In genomic region chr11:71454470-71455113, GRCh38 we compare ENCODE assay signal across 8 cellular contexts. TPM values are rescaled to one million over a fixed set of nuclear protein-coding genes. Genes with fewer than 3 reads are reported as not detected.
DNase-seq lines count a peak whose midpoint lies in the region; ATAC-seq and TF ChIP-seq lines count a peak whose summit lies in the region.

No MANE protein-coding gene starts in this region.

- peak; percentile 34 for ATAC-seq in CD4-positive, alpha-beta T cell (ENCODE audit: poor library complexity)
- no peak for ATAC-seq in HCT116
- no peak for ATAC-seq in right lobe of liver
- no peak for ATAC-seq in GM21786 (IDR thresholded peaks at IDR 0.05; ENCODE audit: unreplicated experiment)
- ATAC-seq in HG02970 (IDR thresholded peaks at IDR 0.05; ENCODE audit: low FRiP score, unreplicated experiment): no peak

- H3K9me3 ChIP-seq in CD4-positive, alpha-beta T cell (ENCODE audit: control insufficient read depth, low read length): no peaks in the 10 kb centered on the region
- no peaks in the 10 kb centered on the region for H3K9me3 ChIP-seq in HCT116 (ENCODE audit: control insufficient read depth in 1 of 2, insufficient read depth in 1 of 2, low read depth in 1 of 2, low read length in 2 of 2)
- no peaks in the 10 kb centered on the region for H3K9me3 ChIP-seq in right lobe of liver

- no peak overlapping the region for H3K27ac ChIP-seq in CD4-positive, alpha-beta T cell (ENCODE audit: low read depth, low read length)
- H3K27ac ChIP-seq in HCT116 (ENCODE audit: low read depth, low read length) (no peak overlapping the region), right lobe of liver (peak overlapping the region in 1 of 3 donors; percentile 85)

- peak; percentile 55; the same call in 1 of the 2 replicates for TF ChIP-seq RAD21 in HCT116 (IDR thresholded peaks at IDR 0.05; ENCODE audit: low read depth)

- no peaks in the 10 kb centered on the region for H3K9me3 Mint-ChIP-seq in CD4-positive, alpha-beta T cell
- no peaks in the 10 kb centered on the region for H3K9me3 Mint-ChIP-seq in activated T-cell treated with anti-CD3 and anti-CD28 coated beads, Interleukin-2, amount 50 U/mL, for 24 hours

- RAD21 ChIA-PET in HCT116 (lab: Charles Lee; ENCODE audit: low non-redundant PET in 1 of 2, low total read pairs in 2 of 2, uncharacterized antibody in 2 of 2, unreplicated experiment in 2 of 2): no interaction called here

- no peaks in the 10 kb centered on the region for H3K27me3 ChIP-seq in CD4-positive, alpha-beta T cell (ENCODE audit: control insufficient read depth, insufficient read depth, low read length)
- H3K27me3 ChIP-seq in HCT116 (ENCODE audit: insufficient read depth, low read length): no peaks in the 10 kb centered on the region
- H3K27me3 ChIP-seq in right lobe of liver: no peaks in the 10 kb centered on the region

- H3K36me3 ChIP-seq in HCT116 (ENCODE audit: control insufficient read depth in 1 of 2, insufficient read depth in 2 of 2, low read length in 2 of 2) (peaks cover 28 to 31% of the 10 kb centered on the region in 2 experiments; a peak in 3 of 4 replicates), right lobe of liver (peaks cover 0 to 40% (median 14%) of the 10 kb centered on the region in 4 donors)

- H3K4me3 ChIP-seq in HCT116 (replicated peaks in 1 of 2; ENCODE audit: low read depth in 1 of 2, low read length in 2 of 2): no peak overlapping the region
- H3K4me3 ChIP-seq in right lobe of liver: peak overlapping the region in 1 of 3 donors; percentile 66

- 55% methylated on average over 6 of the region's 7 CpGs for WGBS in right lobe of liver (ENCODE audit: insufficient coverage, low coverage, low lambda C conversion rate, missing lambda C conversion rate)

- no peak overlapping the region for H3K9ac ChIP-seq in HCT116 (ENCODE audit: low read length)

- TF ChIP-seq POLR2A in HCT116 (IDR thresholded peaks at IDR 0.05; ENCODE audit: borderline replicate concordance, extremely low read depth, insufficient read depth, insufficient read length) (no peak), right lobe of liver (IDR thresholded peaks at IDR 0.05) (no peak)

- peaks cover 35% of the 10 kb centered on the region for H3K79me2 ChIP-seq in HCT116 (ENCODE audit: insufficient read depth, low read length)

- no peaks in the 10 kb centered on the region for H3K27me3 Mint-ChIP-seq in CD4-positive, alpha-beta T cell
- no peaks in the 10 kb centered on the region for H3K27me3 Mint-ChIP-seq in activated T-cell treated with anti-CD3 and anti-CD28 coated beads, Interleukin-2, amount 50 U/mL, for 24 hours

- peak overlapping the region; percentile 95 for H3K27ac Mint-ChIP-seq in CD4-positive, alpha-beta T cell
- H3K27ac Mint-ChIP-seq in activated T-cell treated with anti-CD3 and anti-CD28 coated beads, Interleukin-2, amount 50 U/mL, for 24 hours: peak overlapping the region; percentile 40

- peaks cover 56% of the 10 kb centered on the region for H3K36me3 Mint-ChIP-seq in CD4-positive, alpha-beta T cell (ENCODE audit: low read depth)
- peaks cover 68% of the 10 kb centered on the region for H3K36me3 Mint-ChIP-seq in activated T-cell treated with anti-CD3 and anti-CD28 coated beads, Interleukin-2, amount 50 U/mL, for 24 hours (ENCODE audit: low read depth)

- intact Hi-C loops in CD4-positive, alpha-beta T cell (cut with DNase I, micrococcal nuclease): loop anchor here (1.0 to 10.0 kb wide), 5 partner anchors 338 to 1252 kb away; partner anchors contain the start of genes CTTN (in 1 of the 2), FADD (in 1 of the 2) and INPPL1 (in 1 of the 2)
- intact Hi-C loops in HCT116 (cut with micrococcal nuclease): no loop called here
- intact Hi-C loops in right lobe of liver (cut with DNase I): no loop called here

- peak; percentile 60 for TF ChIP-seq CTCF in CD4-positive, alpha-beta T cell (IDR thresholded peaks at IDR 0.05)
- peak; percentile 21 to 45 (median 22); a peak in 3 of 6 replicates for TF ChIP-seq CTCF in HCT116 (IDR thresholded peaks at IDR 0.05 in 2 of 3, conservative IDR thresholded peaks at IDR 0.05 in 1 of 3; ENCODE audit: borderline replicate concordance in 1 of 3, insufficient read depth in 1 of 3, low read depth in 2 of 3, low read length in 2 of 3)
- TF ChIP-seq CTCF in right lobe of liver (IDR thresholded peaks at IDR 0.05): peak; percentile 20 to 44 (median 33)

- H3K4me3 Mint-ChIP-seq in CD4-positive, alpha-beta T cell: peak overlapping the region; percentile 87
- peak overlapping the region; percentile 90 for H3K4me3 Mint-ChIP-seq in activated T-cell treated with anti-CD3 and anti-CD28 coated beads, Interleukin-2, amount 50 U/mL, for 24 hours

- CTCF ChIA-PET in CD4-positive, alpha-beta T cell (lab: Charles Lee): interaction anchor here (1.4 kb wide), 1 partner anchor 640 kb away, joined by 4 read pairs; no protein-coding TSS in a partner anchor
- CTCF ChIA-PET in HCT116 (lab: Charles Lee): no interaction called here

- H2AFZ ChIP-seq in HCT116 (ENCODE audit: low read depth, low read length, poor library complexity, severe bottlenecking): no peak overlapping the region

- POLR2A ChIA-PET in CD4-positive, alpha-beta T cell (lab: Charles Lee): no interaction called here
- POLR2A ChIA-PET in HCT116 (lab: Charles Lee): no interaction called here

- BruUV-seq in HCT116 (replicated peaks; lab: Mats Ljungman, UMichigan): no TSS peak

- H3K4me1 ChIP-seq in HCT116 (ENCODE audit: control insufficient read depth in 1 of 2, insufficient read depth in 2 of 2, low read length in 2 of 2) (peaks cover 7 to 15% of the 10 kb centered on the region in 2 experiments; a peak in 2 of 4 replicates), right lobe of liver (peaks cover 3 to 34% (median 15%) of the 10 kb centered on the region in 4 donors)

- peaks cover 52% of the 10 kb centered on the region for H3K4me1 Mint-ChIP-seq in CD4-positive, alpha-beta T cell (ENCODE audit: low read depth)
- H3K4me1 Mint-ChIP-seq in activated T-cell treated with anti-CD3 and anti-CD28 coated beads, Interleukin-2, amount 50 U/mL, for 24 hours (ENCODE audit: low read depth): peaks cover 46% of the 10 kb centered on the region

- DNase-seq in CD4-positive, alpha-beta T cell: peak; percentile 12 to 64 (median 36)
- DNase-seq in HCT116 (ENCODE audit: low read depth, low spot score): no peak
- no peak for DNase-seq in activated T-cell treated with anti-CD3 and anti-CD28 coated beads, Interleukin-2, amount 50 U/mL, for 24 hours
- peak in 2 of 3 donors; percentile 34 to 39 for DNase-seq in right lobe of liver
- DNase-seq in NCI-H1105 (lab: John Stamatoyannopoulos, UW): no peak
- DNase-seq in LoVo (ENCODE audit: low spot score): no peak

- peaks cover 3% of the 10 kb centered on the region; the same call in 1 of the 2 replicates for H4K20me1 ChIP-seq in HCT116 (ENCODE audit: insufficient read depth)

- peak overlapping the region; percentile 88; the same call in 1 of the 2 replicates for H3K4me2 ChIP-seq in HCT116 (ENCODE audit: low read length)

- H3K9me2 ChIP-seq in HCT116 (ENCODE audit: insufficient read depth): no peaks in the 10 kb centered on the region

TF ChIP-seq in HCT116, 20 proteins besides CTCF, POLR2A, EP300 and RAD21:
- TF ChIP-seq ELF1 (IDR thresholded peaks at IDR 0.05; ENCODE audit: borderline replicate concordance, low read depth) (no peak), CEBPB (IDR thresholded peaks at IDR 0.05; ENCODE audit: low read depth) (no peak), FOSL1 (IDR thresholded peaks at IDR 0.05; ENCODE audit: low read depth) (no peak), POLR2AphosphoS5 (IDR thresholded peaks at IDR 0.05; ENCODE audit: low read depth, low read length) (no peak), ZNF274 (IDR thresholded peaks at IDR 0.05; ENCODE audit: low read depth, low read length) (no peak), SP1 (IDR thresholded peaks at IDR 0.05; ENCODE audit: low read depth) (no peak), EZH2phosphoT487 (IDR thresholded peaks at IDR 0.05; ENCODE audit: borderline replicate concordance) (no peak), SRF (IDR thresholded peaks at IDR 0.05; ENCODE audit: low read depth) (no peak), EZH2 (IDR thresholded peaks at IDR 0.05) (no peak), TCF7L2 (IDR thresholded peaks at IDR 0.05; ENCODE audit: borderline replicate concordance, extremely low read depth, insufficient read depth, insufficient read length) (no peak), EGR1 (IDR thresholded peaks at IDR 0.05; ENCODE audit: low read depth) (no peak)

RNA-seq across cellular contexts. Expression of gene NADSYN1, which starts 1.6 kb away (rescaled TPM):
- total RNA-seq in CD4-positive, alpha-beta T cell: 100 to 1,000 TPM; 106 to 112 TPM
- total RNA-seq in HCT116 (2021; ENCODE audit: unreplicated experiment): 58.2 TPM
- polyA plus RNA-seq in HCT116 (2012): 44.8 and 50.1 TPM in 2 replicates
- 10 to 100 TPM; 26.4 to 54.7 (median 35.4) TPM for total RNA-seq in right lobe of liver

RNA-seq across cellular contexts. Expression of gene DHCR7, which starts 6.4 kb away (rescaled TPM):
- total RNA-seq in CD4-positive, alpha-beta T cell: 10 to 100 TPM; 30.2 to 30.6 TPM
- 115 TPM for total RNA-seq in HCT116 (2021; ENCODE audit: unreplicated experiment)
- 77.2 and 89.8 TPM in 2 replicates for polyA plus RNA-seq in HCT116 (2012)
- 100 to 1,000 TPM in 4 of 6 experiments, 10 to 100 TPM in 2; 42.0 to 320 (median 126) TPM for total RNA-seq in right lobe of liver

Comparison
In these comparisons a context has a peak if more than half of its experiments do, and no peak if none do; other contexts are left out.
1. DNase-seq: peak in CD4-positive, alpha-beta T cell (10 of 10) and right lobe of liver (2 of 3); none in HCT116 (single experiment), activated T-cell treated with anti-CD3 and anti-CD28 coated beads, Interleukin-2, amount 50 U/mL, for 24 hours (single experiment), NCI-H1105 (single experiment) and LoVo (single experiment).
2. intact Hi-C loops: an anchor here in CD4-positive, alpha-beta T cell (1.0 to 10.0 kb wide); none called in HCT116 and right lobe of liver.
3. Peak in every context shown above with its lines, with median percentiles within 50 percentile points of each other: CTCF ChIP-seq.